In the genomic region with DNA sequence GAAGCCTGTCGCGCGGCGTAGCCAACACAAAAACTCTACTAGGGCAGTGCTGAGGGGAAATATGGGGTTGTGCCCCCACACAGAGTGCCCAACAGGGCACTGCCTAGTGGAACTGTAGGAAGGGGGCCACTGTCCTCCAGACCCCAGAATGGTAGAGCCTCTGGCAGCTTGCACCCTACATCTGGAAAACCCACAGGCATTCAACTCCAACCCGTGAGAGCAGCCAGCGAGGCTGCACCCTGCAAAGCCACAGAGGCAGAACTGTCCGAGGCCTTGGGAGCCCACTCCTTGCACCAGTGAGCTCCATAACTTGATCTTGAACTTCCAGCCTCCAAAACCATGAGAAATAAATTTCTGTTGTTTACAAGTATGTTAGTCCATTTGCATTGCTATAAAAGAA, we compare ENCODE assay signal across 15 cellular contexts. TPM values are rescaled to one million over a fixed set of nuclear protein-coding genes. Genes with fewer than 3 reads are reported as not detected.
DNase-seq lines count a peak whose midpoint lies in the region; ATAC-seq and TF ChIP-seq lines count a peak whose summit lies in the region.
"Had no signal": no experiment of that assay in that cellular context is flagged by ENCODE, and none has a peak within 500 bp of the region (broad histone marks: within the 10 kb centered on the region; RNA-seq: fewer than 3 reads in every experiment).

No MANE protein-coding gene starts in this region.

- H3K4me1 Mint-ChIP-seq in activated T-cell treated with anti-CD3 and anti-CD28 coated beads, Interleukin-2, amount 50 U/mL, for 24 hours (ENCODE audit: low read depth): peaks cover 72% of the 10 kb centered on the region
- H3K4me1 Mint-ChIP-seq in activated CD4-positive, alpha-beta memory T cell treated with anti-CD3 and anti-CD28 coated beads, Interleukin-2, amount 10 ng/mL, durations not matched to agents 7 days and 5 days: peaks cover 56% of the 10 kb centered on the region

- H3K4me3 ChIP-seq in dorsolateral prefrontal cortex (peak overlapping the region in 1 of 59 donors; percentile 24), thymus (ENCODE audit: low read length) (no peak overlapping the region)
- H3K4me3 ChIP-seq: SK-N-MC had no signal

- 78% methylated on average over 7 of the region's 7 CpGs for WGBS in thymus

- no peaks in the 10 kb centered on the region for H3K27me3 Mint-ChIP-seq in activated T-cell treated with anti-CD3 and anti-CD28 coated beads, Interleukin-2, amount 50 U/mL, for 24 hours
- H3K27me3 Mint-ChIP-seq in activated CD4-positive, alpha-beta memory T cell treated with anti-CD3 and anti-CD28 coated beads, Interleukin-2, amount 10 ng/mL, durations not matched to agents 7 days and 5 days: no peaks in the 10 kb centered on the region
- H3K27me3 Mint-ChIP-seq: progenitor cell of endocrine pancreas had no signal

- H3K9me3 ChIP-seq in thymus (ENCODE audit: control insufficient read depth): no peaks in the 10 kb centered on the region

- DNase-seq in activated T-cell treated with anti-CD3 and anti-CD28 coated beads, Interleukin-2, amount 50 U/mL, for 24 hours: no peak
- DNase-seq in activated T-cell treated with anti-CD3 and anti-CD28 coated beads for 4 hours (no peak), dorsolateral prefrontal cortex (no peak), G401 (ENCODE audit: low spot score) (no peak)
- no peak for DNase-seq in activated CD4-positive, alpha-beta memory T cell treated with anti-CD3 and anti-CD28 coated beads, Interleukin-2, amount 10 ng/mL, durations not matched to agents 7 days and 5 days
- no peak for DNase-seq in activated CD4-positive, CD25-positive, alpha-beta regulatory T cell (lab: John Stamatoyannopoulos, UW)
- DNase-seq: ACHN, KG1, NCI-H1436, NCI-H345 had no signal

- H3K27ac ChIP-seq in dorsolateral prefrontal cortex (peak overlapping the region in 57 of 59 donors; percentile 34 to 98 (median 90)), thymus (ENCODE audit: low read depth) (peak overlapping the region; percentile 88)
- H3K27ac ChIP-seq: HL-60, SK-N-MC had no signal

- in situ Hi-C loops in G401 (cut with HindIII; ENCODE audit: low sequenced_read_pairs): no loop called here

- no peak for ATAC-seq in GM18909 (IDR thresholded peaks at IDR 0.05; ENCODE audit: poor library complexity, unreplicated experiment)

- POLR2A ChIA-PET in activated CD4-positive, alpha-beta memory T cell treated with anti-CD3 and anti-CD28 coated beads, Interleukin-2, amount 10 ng/mL, durations not matched to agents 7 days and 5 days (lab: Charles Lee): interaction anchor here (0.6 to 4.0 kb wide), 4 partner anchors 10 to 327 kb away, joined by 3 to 68 read pairs (median 12); a partner anchor contains a TSS

- peak overlapping the region; percentile 86 for H3K4me3 Mint-ChIP-seq in activated T-cell treated with anti-CD3 and anti-CD28 coated beads, Interleukin-2, amount 50 U/mL, for 24 hours
- H3K4me3 Mint-ChIP-seq in activated CD4-positive, alpha-beta memory T cell treated with anti-CD3 and anti-CD28 coated beads, Interleukin-2, amount 10 ng/mL, durations not matched to agents 7 days and 5 days: peak overlapping the region; percentile 75

- TF ChIP-seq CTCF in dorsolateral prefrontal cortex (IDR thresholded peaks at IDR 0.05 in 54 of 56, conservative IDR thresholded peaks at IDR 0.05 in 2 of 56; ENCODE audit: low read depth in 1 of 56, partially characterized antibody in 56 of 56): no peak

- CTCF ChIA-PET in activated CD4-positive, alpha-beta memory T cell treated with anti-CD3 and anti-CD28 coated beads, Interleukin-2, amount 10 ng/mL, durations not matched to agents 7 days and 5 days (lab: Charles Lee): interaction anchor here (0.9 to 1.3 kb wide), 2 partner anchors 32 to 49 kb away, joined by 4 read pairs; no protein-coding TSS in a partner anchor

- no peaks in the 10 kb centered on the region for H3K36me3 ChIP-seq in thymus (ENCODE audit: control insufficient read depth, insufficient read depth)

- H3K27ac Mint-ChIP-seq in activated T-cell treated with anti-CD3 and anti-CD28 coated beads, Interleukin-2, amount 50 U/mL, for 24 hours: peak overlapping the region; percentile 100
- H3K27ac Mint-ChIP-seq in activated CD4-positive, alpha-beta memory T cell treated with anti-CD3 and anti-CD28 coated beads, Interleukin-2, amount 10 ng/mL, durations not matched to agents 7 days and 5 days: peak overlapping the region; percentile 99
- H3K27ac Mint-ChIP-seq: progenitor cell of endocrine pancreas had no signal

- intact Hi-C loops in dorsolateral prefrontal cortex (cut with DNase I): loop anchor here in 1 of 2 donors (5.0 kb wide), 1 partner anchor 146 kb away; a partner anchor contains a TSS

- H3K4me1 ChIP-seq in thymus (ENCODE audit: control insufficient read depth, insufficient read depth, low read length): peaks cover 24% of the 10 kb centered on the region

- no peaks in the 10 kb centered on the region for H3K27me3 ChIP-seq in dorsolateral prefrontal cortex
- H3K27me3 ChIP-seq in thymus (ENCODE audit: control insufficient read depth, insufficient read depth): no peaks in the 10 kb centered on the region

- peaks cover 18% of the 10 kb centered on the region for H3K36me3 Mint-ChIP-seq in activated T-cell treated with anti-CD3 and anti-CD28 coated beads, Interleukin-2, amount 50 U/mL, for 24 hours (ENCODE audit: low read depth)
- H3K36me3 Mint-ChIP-seq in activated CD4-positive, alpha-beta memory T cell treated with anti-CD3 and anti-CD28 coated beads, Interleukin-2, amount 10 ng/mL, durations not matched to agents 7 days and 5 days (ENCODE audit: low read depth): peaks cover 9% of the 10 kb centered on the region

- H3K9me3 Mint-ChIP-seq in activated T-cell treated with anti-CD3 and anti-CD28 coated beads, Interleukin-2, amount 50 U/mL, for 24 hours: no peaks in the 10 kb centered on the region
- H3K9me3 Mint-ChIP-seq in activated CD4-positive, alpha-beta memory T cell treated with anti-CD3 and anti-CD28 coated beads, Interleukin-2, amount 10 ng/mL, durations not matched to agents 7 days and 5 days: no peaks in the 10 kb centered on the region

RNA-seq across cellular contexts. Expression of a gene that starts 27.7 kb away (rescaled TPM):
- total RNA-seq in activated CD4-positive, alpha-beta memory T cell treated with anti-CD3 and anti-CD28 coated beads, Interleukin-2, amount 10 ng/mL, durations not matched to agents 7 days and 5 days: 1 to 10 TPM; 4.6 to 5.0 TPM
- 100 to 1,000 TPM in 33 of 120 experiments, 10 to 100 TPM in 87; 39.5 to 205 (median 86.4) TPM for total RNA-seq in dorsolateral prefrontal cortex
- 38.4 TPM for polyA plus RNA-seq in thymus
- 0.31 and 3.7 TPM in 2 replicates for total RNA-seq in G401 (2014; rRNA removed; shearing (Covaris generic))
